Comparison of ENCODE assay signal across 2 cellular contexts in genomic region chr14:59197695-59198262, GRCh38.
A peak's percentile ranks its signal among the peaks of the same experiment; 100 is the strongest.
TF ChIP-seq lines count a peak whose summit lies in the region.

No MANE protein-coding gene starts in this region.

TF ChIP-seq in liver, 16 proteins besides CTCF, POLR2A, EP300 and RAD21:
- TF ChIP-seq RXRA (IDR thresholded peaks at IDR 0.05) (peak in 1 of 2 donors; percentile 20), TAF1 (conservative IDR thresholded peaks at IDR 0.05) (no peak), FOXA1 (IDR thresholded peaks at IDR 0.05) (no peak), NR2F2 (IDR thresholded peaks at IDR 0.05) (peak; percentile 49), ZBTB33 (IDR thresholded peaks at IDR 0.05) (no peak), HNF4G (IDR thresholded peaks at IDR 0.05) (no peak), HNF4A (conservative IDR thresholded peaks at IDR 0.05) (no peak), ATF3 (IDR thresholded peaks at IDR 0.05) (no peak)
- TF ChIP-seq, protein P1, sequence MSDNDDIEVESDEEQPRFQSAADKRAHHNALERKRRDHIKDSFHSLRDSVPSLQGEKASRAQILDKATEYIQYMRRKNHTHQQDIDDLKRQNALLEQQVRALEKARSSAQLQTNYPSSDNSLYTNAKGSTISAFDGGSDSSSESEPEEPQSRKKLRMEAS (IDR thresholded peaks at IDR 0.05), result no peak

TF ChIP-seq in HepG2, 621 proteins besides CTCF, POLR2A, EP300 and RAD21:
- TF ChIP-seq PHF5A (CRISPR knock-in tag; IDR thresholded peaks at IDR 0.05; ENCODE audit: low read depth, unreplicated experiment), result no peak
